24 cellular contexts compared by ENCODE assay signal in genomic region chrX:96729053-96729452, GRCh38. TPM values are rescaled to one million over a fixed set of nuclear protein-coding genes. Genes with fewer than 3 reads are reported as not detected.
DNase-seq lines count a peak whose midpoint lies in the region; FAIRE-seq and TF ChIP-seq lines count a peak whose summit lies in the region.
"Had no signal": no experiment of that assay in that cellular context is flagged by ENCODE, and none has a peak within 500 bp of the region (broad histone marks: within the 10 kb centered on the region; RNA-seq: fewer than 3 reads in every experiment).

No MANE protein-coding gene starts in this region.

- no peaks in the 10 kb centered on the region; a peak in 1 of 7 replicates for H3K36me3 Mint-ChIP-seq in H9 (ENCODE audit: insufficient read depth in 1 of 3, low read depth in 3 of 3)
- H3K36me3 Mint-ChIP-seq: CD8-positive, alpha-beta T cell; IgD-negative memory B cell had no signal

- no peaks in the 10 kb centered on the region for H3K9me1 ChIP-seq in endothelial cell of umbilical vein (replicated peaks; ENCODE audit: control insufficient read depth, extremely low read depth, insufficient read depth, low read length)

- H3K4me1 Mint-ChIP-seq in H9 = peaks cover 30 to 38% of the 10 kb centered on the region in 2 experiments

- H3K27ac Mint-ChIP-seq in H9 = no peak overlapping the region
- H3K27ac Mint-ChIP-seq: CD8-positive, alpha-beta T cell; IgD-negative memory B cell had no signal

- no peaks in the 10 kb centered on the region for H3K23me2 ChIP-seq in H9 (ENCODE audit: insufficient read length, low read depth, low read length, poor library complexity, severe bottlenecking)

- no peak overlapping the region for H4K8ac ChIP-seq in H9 (replicated peaks; ENCODE audit: insufficient read length, low read depth, low read length)
- no peak overlapping the region for H4K8ac ChIP-seq in mesendoderm (ENCODE audit: low read depth, low read length)

- no peak for TF ChIP-seq POLR2A in endothelial cell of umbilical vein (IDR thresholded peaks at IDR 0.05; ENCODE audit: low read depth, low read length)
- no peak for TF ChIP-seq POLR2A in ovary (IDR thresholded peaks at IDR 0.05)

- H4K20me1 ChIP-seq in H9 (ENCODE audit: control insufficient read depth, insufficient read depth, insufficient read length) = no peaks in the 10 kb centered on the region
- H4K20me1 ChIP-seq in endothelial cell of umbilical vein (replicated peaks; ENCODE audit: control insufficient read depth, extremely low read depth, insufficient read depth, low read length) = no peaks in the 10 kb centered on the region

- H3K4ac ChIP-seq in H9 (ENCODE audit: low read depth, low read length) = no peak overlapping the region
- no peak overlapping the region for H3K4ac ChIP-seq in mesendoderm (ENCODE audit: low read depth, low read length)

- H3K27me3 ChIP-seq in H9 (ENCODE audit: insufficient read depth, low read length) = peaks cover 3% of the 10 kb centered on the region; the same call in 1 of the 2 replicates
- H3K27me3 ChIP-seq in bronchial epithelial cell (ENCODE audit: control insufficient read depth, insufficient read depth, low read length) = no peaks in the 10 kb centered on the region
- no peaks in the 10 kb centered on the region for H3K27me3 ChIP-seq in endothelial cell of umbilical vein (ENCODE audit: control insufficient read depth in 2 of 2, insufficient read depth in 2 of 2, low read length in 2 of 2)
- H3K27me3 ChIP-seq in mesendoderm (ENCODE audit: insufficient read depth, low read length, poor library complexity) = no peaks in the 10 kb centered on the region
- no peaks in the 10 kb centered on the region for H3K27me3 ChIP-seq in ovary

- no peak overlapping the region for H2BK5ac ChIP-seq in H9 (ENCODE audit: insufficient read length, low read length)
- H2BK5ac ChIP-seq in mesendoderm (ENCODE audit: low read length) = no peak overlapping the region

- H3K9me3 Mint-ChIP-seq in H9 = no peaks in the 10 kb centered on the region
- H3K9me3 Mint-ChIP-seq: CD8-positive, alpha-beta T cell; IgD-negative memory B cell had no signal

- dilution Hi-C loops in endothelial cell of umbilical vein (cut with MboI; ENCODE audit: extremely low pct_ligation_motif_present, low sequenced_read_pairs) = no loop called here

- H2AK5ac ChIP-seq in H9 (ENCODE audit: insufficient read length, low read length) = no peak overlapping the region
- no peak overlapping the region for H2AK5ac ChIP-seq in mesendoderm (ENCODE audit: low read length)

- H3K79me2 ChIP-seq in H9 (ENCODE audit: insufficient read depth, low read length) (no peaks in the 10 kb centered on the region), endothelial cell of umbilical vein (ENCODE audit: control insufficient read depth, insufficient read depth, low read length) (peaks cover 6% of the 10 kb centered on the region), mesendoderm (ENCODE audit: control insufficient read depth, insufficient read depth, low read length) (no peaks in the 10 kb centered on the region)

- no TSS peak for BruUV-seq in endothelial cell of umbilical vein (replicated peaks; lab: Mats Ljungman, UMichigan)

- H3K4me3 Mint-ChIP-seq in H9 = no peak overlapping the region; a peak in 1 of 5 replicates
- H3K4me3 Mint-ChIP-seq: CD8-positive, alpha-beta T cell; IgD-negative memory B cell had no signal

- H4K91ac ChIP-seq in H9 (ENCODE audit: insufficient read length, low read depth, low read length) = no peak overlapping the region

- no peaks in the 10 kb centered on the region for H3K36me3 ChIP-seq in bronchial epithelial cell (ENCODE audit: control insufficient read depth, insufficient read depth, low read length)
- H3K36me3 ChIP-seq in endothelial cell of umbilical vein (ENCODE audit: control insufficient read depth in 2 of 2, extremely low read depth in 1 of 2, insufficient read depth in 2 of 2, low read length in 2 of 2) = no peaks in the 10 kb centered on the region
- no peaks in the 10 kb centered on the region for H3K36me3 ChIP-seq in mesendoderm (ENCODE audit: control insufficient read depth, insufficient read depth, low read length)
- no peaks in the 10 kb centered on the region for H3K36me3 ChIP-seq in ovary
- H3K36me3 ChIP-seq: BLaER1 had no signal

- H3K4me1 ChIP-seq in H9 (ENCODE audit: insufficient read depth, low read length) = peaks cover 10% of the 10 kb centered on the region; the same call in 1 of the 2 replicates
- H3K4me1 ChIP-seq in endothelial cell of umbilical vein (ENCODE audit: control insufficient read depth, extremely low read depth, insufficient read depth, low read length) = peaks cover 11% of the 10 kb centered on the region
- no peaks in the 10 kb centered on the region for H3K4me1 ChIP-seq in mesendoderm (ENCODE audit: control insufficient read depth, low read depth, low read length)
- H3K4me1 ChIP-seq in ovary (ENCODE audit: insufficient read depth) = no peaks in the 10 kb centered on the region
- H3K4me1 ChIP-seq: BLaER1 had no signal

- H4K5ac ChIP-seq in H9 (ENCODE audit: insufficient read length, low read depth, low read length) (no peak overlapping the region), mesendoderm (ENCODE audit: low read length) (no peak overlapping the region)

- H3K9ac ChIP-seq in H9 (ENCODE audit: extremely low read depth, insufficient read length, low read length) (no peak overlapping the region), endothelial cell of umbilical vein (replicated peaks; ENCODE audit: extremely low read depth, insufficient read depth, low read length) (no peak overlapping the region), mesendoderm (ENCODE audit: low read length) (no peak overlapping the region)
- H3K9ac ChIP-seq: BLaER1, GM23248 had no signal

- H3T11ph ChIP-seq in H9 (ENCODE audit: low read length) = no peak overlapping the region

- no peak overlapping the region for H3K14ac ChIP-seq in H9 (ENCODE audit: insufficient read depth, low read length)

- peaks cover 11% of the 10 kb centered on the region for H3K27me3 Mint-ChIP-seq in H9 (ENCODE audit: low read depth)
- H3K27me3 Mint-ChIP-seq: IgD-negative memory B cell had no signal

- H3K79me1 ChIP-seq in H9 (ENCODE audit: insufficient read depth, low read depth, low read length, poor library complexity, severe bottlenecking) (no peaks in the 10 kb centered on the region), mesendoderm (ENCODE audit: low read length) (no peaks in the 10 kb centered on the region)

- no peak overlapping the region for H2BK15ac ChIP-seq in H9 (ENCODE audit: low read depth, low read length)
- no peak overlapping the region for H2BK15ac ChIP-seq in mesendoderm (replicated peaks; ENCODE audit: low read depth)

- no CpG with 5 or more reads among the region's 1 CpG for WGBS in H9 (ENCODE audit: extremely low coverage, insufficient read length, low lambda C conversion rate)
- no CpG with 5 or more reads among the region's 1 CpG for WGBS in mesendoderm (ENCODE audit: extremely low coverage, insufficient coverage, low lambda C conversion rate)
- WGBS in ovary, 3 donors = 57 to 74% (median 70%) methylated on average over 1 of the region's 1 CpG

- no peak overlapping the region for H3K4me3 ChIP-seq in bronchial epithelial cell (ENCODE audit: low read depth, low read length)
- H3K4me3 ChIP-seq in endothelial cell of umbilical vein (replicated peaks in 1 of 3; ENCODE audit: insufficient read depth in 1 of 3, low read depth in 1 of 3, low read length in 3 of 3) = no peak overlapping the region
- no peak overlapping the region for H3K4me3 ChIP-seq in mesendoderm (ENCODE audit: low read length)
- H3K4me3 ChIP-seq in ovary = no peak overlapping the region
- H3K4me3 ChIP-seq: BLaER1, GM23248 had no signal

- no peak overlapping the region for H3K27ac ChIP-seq in H9 (ENCODE audit: insufficient read length, low read depth, low read length)
- H3K27ac ChIP-seq in endothelial cell of umbilical vein (ENCODE audit: insufficient read depth, low read depth, low read length) = no peak overlapping the region
- H3K27ac ChIP-seq in mesendoderm (ENCODE audit: low read depth, low read length) = peak overlapping the region; percentile 76
- no peak overlapping the region for H3K27ac ChIP-seq in ovary
- H3K27ac ChIP-seq: BLaER1, GM23248 had no signal

- POLR2A ChIA-PET in endothelial cell of umbilical vein (lab: Charles Lee) = no interaction called here

- FAIRE-seq in bronchial epithelial cell (lab: Jason Lieb, UNC) = peak; percentile 23
- peak; percentile 82 for FAIRE-seq in endothelial cell of umbilical vein (lab: Jason Lieb, UNC)
- FAIRE-seq: A204.1, G401.6, GM12891, GM19239, H54 had no signal

- no peak overlapping the region for H3K18ac ChIP-seq in H9 (ENCODE audit: insufficient read length, low read depth, low read length)
- H3K18ac ChIP-seq in mesendoderm (ENCODE audit: low read length) = no peak overlapping the region

- H2BK120ac ChIP-seq in H9 (ENCODE audit: low read depth, low read length, poor library complexity, severe bottlenecking) = no peak overlapping the region
- no peak overlapping the region for H2BK120ac ChIP-seq in mesendoderm (ENCODE audit: low read depth, low read length)

- TF ChIP-seq EP300 in ovary (IDR thresholded peaks at IDR 0.05) = no peak

- CTCF ChIA-PET in endothelial cell of umbilical vein (lab: Charles Lee) = interaction anchor here (0.8 to 1.3 kb wide), 2 partner anchors 9 to 356 kb away, joined by 3 read pairs; no protein-coding TSS in a partner anchor

- H3K9me3 ChIP-seq in H9 (ENCODE audit: control insufficient read depth, low read depth, low read length) (no peaks in the 10 kb centered on the region), endothelial cell of umbilical vein (replicated peaks; ENCODE audit: control insufficient read depth, insufficient read depth, low read length) (no peaks in the 10 kb centered on the region), ovary (no peaks in the 10 kb centered on the region)
- H3K9me3 ChIP-seq: BLaER1 had no signal

- no peak overlapping the region for H2BK12ac ChIP-seq in H9 (ENCODE audit: insufficient read length, low read depth, low read length)

- H2AFZ ChIP-seq in H9 (ENCODE audit: low read length) = no peak overlapping the region
- no peak overlapping the region for H2AFZ ChIP-seq in endothelial cell of umbilical vein (ENCODE audit: low read depth, low read length)
- H2AFZ ChIP-seq: GM23248 had no signal

- DNase-seq in H9 (no peak), bronchial epithelial cell (ENCODE audit: low read depth) (no peak), endothelial cell of umbilical vein (ENCODE audit: low read depth, low spot score) (peak; percentile 21), mesendoderm (peak; percentile 47), NCI-H2171 (lab: John Stamatoyannopoulos, UW) (no peak), ovary (no peak)
- DNase-seq in activated CD4-positive, alpha-beta T cell treated with anti-CD3 and anti-CD28 coated beads for 48 hours = no peak
- no peak for DNase-seq in activated CD4-positive, alpha-beta T cell treated with anti-CD3 and anti-CD28 coated beads, Interleukin-2, amount 50 U/mL, for 4 hours
- DNase-seq: CD8-positive, alpha-beta T cell; COR-L47; DMS 273 treated with DMSO at 0.1 percent for 48 hours; DMS53; DND-41; EL; GM23248; Karpas-422; KBM-7 had no signal

- no peak overlapping the region for H3K23ac ChIP-seq in H9 (ENCODE audit: insufficient read length, low read depth, low read length)
- no peak overlapping the region for H3K23ac ChIP-seq in mesendoderm (ENCODE audit: low read length)

- H3K56ac ChIP-seq in H9 (ENCODE audit: insufficient read length, low read depth, low read length) (no peak overlapping the region), mesendoderm (ENCODE audit: low read length) (peak overlapping the region; percentile 30)

- intact Hi-C loops in endothelial cell of umbilical vein (cut with micrococcal nuclease) = no loop called here
- intact Hi-C loops in ovary (cut with DNase I) = no loop called here

- TF ChIP-seq CTCF in H9 (conservative IDR thresholded peaks at IDR 0.05) = no peak
- no peak for TF ChIP-seq CTCF in bronchial epithelial cell (IDR thresholded peaks at IDR 0.05; ENCODE audit: insufficient read depth, low read length, severe bottlenecking)
- no peak for TF ChIP-seq CTCF in endothelial cell of umbilical vein (IDR thresholded peaks at IDR 0.05; ENCODE audit: extremely low read depth in 1 of 2, insufficient read depth in 1 of 2, low read depth in 1 of 2, low read length in 2 of 2)
- TF ChIP-seq CTCF in ovary (IDR thresholded peaks at IDR 0.05) = no peak

- no peak overlapping the region for H2BK20ac ChIP-seq in H9 (ENCODE audit: low read depth, low read length, poor library complexity, severe bottlenecking)

- H3K4me2 ChIP-seq in H9 (ENCODE audit: insufficient read depth, insufficient read length, low read length) (peak overlapping the region; percentile 29), endothelial cell of umbilical vein (ENCODE audit: insufficient read depth, low read length) (no peak overlapping the region), mesendoderm (ENCODE audit: low read length) (no peak overlapping the region)
- H3K4me2 ChIP-seq: BLaER1 had no signal

RNA-seq across cellular contexts. Expression of gene DIAPH2, which starts 44.4 kb away (rescaled TPM):
- total RNA-seq in H9 (2021) (45.1 and 45.4 TPM in 2 replicates), bronchial epithelial cell (7.9 and 9.5 TPM in 2 replicates), endothelial cell of umbilical vein (30.0 and 30.3 TPM in 2 replicates), ovary (10 to 100 TPM; 19.4 to 30.9 (median 25.7) TPM)
- polyA plus RNA-seq in endothelial cell of umbilical vein (3.0 TPM in 2 replicates), ovary (10 to 100 TPM in 1 of 2 donors, 1 to 10 TPM in 1; 8.1 to 10.5 TPM)
- polyA plus RNA-seq in endothelial cell of umbilical vein (2011; cell fraction: cytosol; rRNA removed) = 4.0 and 4.2 TPM in 2 replicates
- polyA plus RNA-seq in endothelial cell of umbilical vein (2011; cell fraction: nucleus; rRNA removed) = 9.2 and 9.6 TPM in 2 replicates
- 12.9 and 14.4 TPM in 2 replicates for polyA plus RNA-seq in endothelial cell of umbilical vein (2012)
- polyA minus RNA-seq in endothelial cell of umbilical vein = 14.3 and 14.9 TPM in 2 replicates
- 10.1 TPM for polyA minus RNA-seq in endothelial cell of umbilical vein (2011; cell fraction: cytosol; rRNA and poly(A)+ RNA removed)
- 66.5 and 70.8 TPM in 2 replicates for polyA minus RNA-seq in endothelial cell of umbilical vein (2011; cell fraction: nucleus; rRNA and poly(A)+ RNA removed)
- polyA plus RNA-seq in mesendoderm (2013, experiment 1 of 2) = 19.3 TPM
- polyA plus RNA-seq in mesendoderm (2013, experiment 2 of 2) = 19.5 TPM

Comparison
In these comparisons a context has a peak if more than half of its experiments do, and no peak if none do; other contexts are left out.
1. DNase-seq: peak in endothelial cell of umbilical vein (single experiment) and mesendoderm (single experiment); none in H9 (single experiment), bronchial epithelial cell (single experiment), activated CD4-positive, alpha-beta T cell treated with anti-CD3 and anti-CD28 coated beads for 48 hours (single experiment), NCI-H2171 (single experiment), activated CD4-positive, alpha-beta T cell treated with anti-CD3 and anti-CD28 coated beads, Interleukin-2, amount 50 U/mL, for 4 hours (0 of 2) and ovary (0 of 5).